15 cellular contexts compared by ENCODE assay signal in the genomic region with DNA sequence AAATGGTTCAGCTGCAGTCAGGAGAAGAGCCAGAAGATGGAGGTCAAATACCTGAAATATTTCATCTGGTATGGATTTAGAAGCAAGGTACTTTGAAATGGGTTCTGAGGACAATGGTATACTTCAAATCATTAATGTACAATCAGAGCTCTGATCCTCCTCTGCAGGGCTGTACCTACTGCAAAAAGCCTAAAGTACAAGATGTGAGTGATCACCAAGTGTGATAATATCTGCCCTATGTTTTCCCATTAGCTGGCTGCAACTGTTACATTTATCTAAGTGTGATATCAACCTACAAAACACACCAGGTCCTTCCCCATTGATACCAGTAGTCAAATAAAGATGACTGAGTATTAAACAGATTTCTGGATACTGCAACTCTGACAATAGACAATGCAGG. TPM values are rescaled to one million over a fixed set of nuclear protein-coding genes. Genes with fewer than 3 reads are reported as not detected.
DNase-seq lines count a peak whose midpoint lies in the region; ATAC-seq and TF ChIP-seq lines count a peak whose summit lies in the region.
"Had no signal": no experiment of that assay in that cellular context is flagged by ENCODE, and none has a peak within 500 bp of the region (broad histone marks: within the 10 kb centered on the region; RNA-seq: fewer than 3 reads in every experiment).

No MANE protein-coding gene starts in this region.

- no peak overlapping the region for H2AFZ ChIP-seq in SK-N-SH (ENCODE audit: low read depth)
- H2AFZ ChIP-seq: GM23248 had no signal

- H3K9ac ChIP-seq in SK-N-SH, result no peak overlapping the region
- H3K9ac ChIP-seq: GM23248 had no signal

- H3K36me3 ChIP-seq in SK-N-SH (replicated peaks in 1 of 2; ENCODE audit: control insufficient read depth in 1 of 2, insufficient read depth in 2 of 2, low read length in 1 of 2), result peaks cover 0 to 13% of the 10 kb centered on the region in 2 experiments

- H3K4me3 ChIP-seq in SK-N-SH (ENCODE audit: low read depth in 2 of 2, low read length in 1 of 2), result no peak overlapping the region
- H3K4me3 ChIP-seq: GM23248 had no signal

- peak; percentile 38; the same call in 1 of the 2 replicates for TF ChIP-seq RAD21 in SK-N-SH (IDR thresholded peaks at IDR 0.05; ENCODE audit: low read length)

- H3F3A ChIP-seq in SK-N-SH (replicated peaks; ENCODE audit: insufficient read depth), result no peaks in the 10 kb centered on the region

- no peak for TF ChIP-seq CTCF in SK-N-SH (IDR thresholded peaks at IDR 0.05)

- no peaks in the 10 kb centered on the region; the same call in 1 of the 2 replicates for H3K79me2 ChIP-seq in SK-N-SH (ENCODE audit: insufficient read depth)

- peak in 1 of 2 experiments; percentile 68; a peak in 1 of 4 replicates for TF ChIP-seq EP300 in SK-N-SH (IDR thresholded peaks at IDR 0.05; ENCODE audit: borderline replicate concordance in 1 of 2, low read depth in 1 of 2, low read length in 1 of 2)

- CTCF ChIA-PET in SK-N-SH (lab: Yijun Ruan, JAX), result interaction anchor here (0.6 to 1.6 kb wide), 3 partner anchors 32 to 431 kb away, joined by 3 to 4 read pairs (median 4); no protein-coding TSS in a partner anchor

- no peaks in the 10 kb centered on the region; a peak in 2 of 4 replicates for H3K4me1 ChIP-seq in SK-N-SH (ENCODE audit: control insufficient read depth in 1 of 2, insufficient read depth in 2 of 2, low read depth in 1 of 2, low read length in 1 of 2)
- H3K4me1 ChIP-seq: Caco-2 had no signal

- H3K4me2 ChIP-seq in SK-N-SH, result no peak overlapping the region

- POLR2A ChIA-PET in SK-N-SH (lab: Yijun Ruan, JAX), result interaction anchor here (0.8 kb wide), 1 partner anchor 16 kb away, joined by 3 read pairs; no protein-coding TSS in a partner anchor

- DNase-seq in SK-N-SH, result no peak
- DNase-seq in NCI-H146 (lab: John Stamatoyannopoulos, UW), result peak; percentile 19
- peak; percentile 67 for DNase-seq in SK-N-DZ (ENCODE audit: low spot score)
- no peak for DNase-seq in NCI-H187 treated with DMSO at 0.1 percent for 48 hours (lab: John Stamatoyannopoulos, UW)
- DNase-seq: C1 segment of cervical spinal cord; Caco-2; CD4-positive, alpha-beta memory T cell; DMS53; DMS79 treated with DMSO at 0.1 percent for 48 hours; GF-D8; GM23248; H7; HCEC 1CT had no signal

- H3K27ac ChIP-seq in SK-N-SH (ENCODE audit: low read depth in 2 of 2, low read length in 1 of 2), result peak overlapping the region in 1 of 2 experiments; percentile 69; a peak in 2 of 4 replicates
- H3K27ac ChIP-seq: GM23248 had no signal

- ATAC-seq in SK-N-SH treated with all-trans-retinoic acid at 6 μM for 48 hours, result no peak; the same call in 2 of the 3 replicates
- ATAC-seq in HG03460 (IDR thresholded peaks at IDR 0.05; ENCODE audit: unreplicated experiment), result no peak

- no peaks in the 10 kb centered on the region for H3K9me3 ChIP-seq in SK-N-SH
- H3K9me3 ChIP-seq: Caco-2 had no signal

- H4K20me1 ChIP-seq in SK-N-SH (ENCODE audit: insufficient read depth), result no peaks in the 10 kb centered on the region

- H3K27me3 ChIP-seq in SK-N-SH (ENCODE audit: insufficient read depth), result no peaks in the 10 kb centered on the region

- H3K9me2 ChIP-seq in SK-N-SH, result no peaks in the 10 kb centered on the region; the same call in 1 of the 2 replicates

TF ChIP-seq in SK-N-SH, 30 proteins besides CTCF, POLR2A, EP300 and RAD21:
- peak; percentile 70; the same call in 1 of the 2 replicates for TF ChIP-seq GATA2 (CRISPR knock-in tag; IDR thresholded peaks at IDR 0.05)
- TF ChIP-seq, protein P1, sequence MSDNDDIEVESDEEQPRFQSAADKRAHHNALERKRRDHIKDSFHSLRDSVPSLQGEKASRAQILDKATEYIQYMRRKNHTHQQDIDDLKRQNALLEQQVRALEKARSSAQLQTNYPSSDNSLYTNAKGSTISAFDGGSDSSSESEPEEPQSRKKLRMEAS (IDR thresholded peaks at IDR 0.05; ENCODE audit: low read depth), result no peak
- no peak for TF ChIP-seq POLR2AphosphoS5 (IDR thresholded peaks at IDR 0.05; ENCODE audit: low read depth, low read length)
- no peak for TF ChIP-seq MEF2A (IDR thresholded peaks at IDR 0.05; ENCODE audit: borderline replicate concordance, low read depth)
- TF ChIP-seq GABPA (IDR thresholded peaks at IDR 0.05; ENCODE audit: low read depth), result no peak
- no peak for TF ChIP-seq RXRA (IDR thresholded peaks at IDR 0.05; ENCODE audit: borderline replicate concordance, low read depth)
- TF ChIP-seq, protein P2, sequence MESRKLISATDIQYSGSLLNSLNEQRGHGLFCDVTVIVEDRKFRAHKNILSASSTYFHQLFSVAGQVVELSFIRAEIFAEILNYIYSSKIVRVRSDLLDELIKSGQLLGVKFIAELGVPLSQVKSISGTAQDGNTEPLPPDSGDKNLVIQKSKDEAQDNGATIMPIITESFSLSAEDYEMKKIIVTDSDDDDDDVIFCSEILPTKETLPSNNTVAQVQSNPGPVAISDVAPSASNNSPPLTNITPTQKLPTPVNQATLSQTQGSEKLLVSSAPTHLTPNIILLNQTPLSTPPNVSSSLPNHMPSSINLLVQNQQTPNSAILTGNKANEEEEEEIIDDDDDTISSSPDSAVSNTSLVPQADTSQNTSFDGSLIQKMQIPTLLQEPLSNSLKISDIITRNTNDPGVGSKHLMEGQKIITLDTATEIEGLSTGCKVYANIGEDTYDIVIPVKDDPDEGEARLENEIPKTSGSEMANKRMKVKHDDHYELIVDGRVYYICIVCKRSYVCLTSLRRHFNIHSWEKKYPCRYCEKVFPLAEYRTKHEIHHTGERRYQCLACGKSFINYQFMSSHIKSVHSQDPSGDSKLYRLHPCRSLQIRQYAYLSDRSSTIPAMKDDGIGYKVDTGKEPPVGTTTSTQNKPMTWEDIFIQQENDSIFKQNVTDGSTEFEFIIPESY (IDR thresholded peaks at IDR 0.05; ENCODE audit: borderline replicate concordance, low read depth), result no peak
- TF ChIP-seq FOSL2 (IDR thresholded peaks at IDR 0.05; ENCODE audit: borderline replicate concordance, low read depth), result no peak

TF ChIP-seq in SK-N-SH treated with all-trans-retinoic acid at 6 μM for 48 hours, 23 proteins besides CTCF, POLR2A, EP300 and RAD21:
- TF ChIP-seq SNAI2 (CRISPR knock-in tag; IDR thresholded peaks at IDR 0.05) (no peak), CSRNP3 (CRISPR knock-in tag; IDR thresholded peaks at IDR 0.05) (no peak), OSR1 (CRISPR knock-in tag; IDR thresholded peaks at IDR 0.05) (no peak), BACH2 (CRISPR knock-in tag; IDR thresholded peaks at IDR 0.05; ENCODE audit: borderline replicate concordance) (no peak), ISL1 (CRISPR knock-in tag; IDR thresholded peaks at IDR 0.05) (no peak), TCF4 (CRISPR knock-in tag; IDR thresholded peaks at IDR 0.05; ENCODE audit: borderline replicate concordance) (no peak), GLIS3 (CRISPR knock-in tag; IDR thresholded peaks at IDR 0.05) (no peak), ARNTL (CRISPR knock-in tag; IDR thresholded peaks at IDR 0.05; ENCODE audit: borderline replicate concordance, low read depth) (no peak), ZNF565 (CRISPR knock-in tag; conservative IDR thresholded peaks at IDR 0.05; ENCODE audit: low read depth) (no peak)

RNA-seq across cellular contexts. Expression of gene HDX, which starts 25.1 kb away (rescaled TPM):
- polyA plus RNA-seq in SK-N-SH (2012; rRNA removed), result 1.2 and 1.6 TPM in 2 replicates
- polyA plus RNA-seq in SK-N-SH (2012; cell fraction: cytosol; rRNA removed), result 1.8 and 2.2 TPM in 2 replicates
- polyA plus RNA-seq in SK-N-SH (2012; cell fraction: nucleus; rRNA removed), result 1.2 and 2.3 TPM in 2 replicates
- 6.4 and 7.1 TPM in 2 replicates for polyA plus RNA-seq in SK-N-DZ (2014; cell fraction: cytosol; rRNA removed)
- polyA plus RNA-seq in SK-N-DZ (2014; cell fraction: nucleus; rRNA removed), result 3.5 and 4.0 TPM in 2 replicates

Comparison
In these comparisons a context has a peak if more than half of its experiments do, and no peak if none do; other contexts are left out.
1. DNase-seq: peak in NCI-H146 (single experiment) and SK-N-DZ (single experiment); none in SK-N-SH (single experiment) and NCI-H187 treated with DMSO at 0.1 percent for 48 hours (single experiment).